In the genomic region with DNA sequence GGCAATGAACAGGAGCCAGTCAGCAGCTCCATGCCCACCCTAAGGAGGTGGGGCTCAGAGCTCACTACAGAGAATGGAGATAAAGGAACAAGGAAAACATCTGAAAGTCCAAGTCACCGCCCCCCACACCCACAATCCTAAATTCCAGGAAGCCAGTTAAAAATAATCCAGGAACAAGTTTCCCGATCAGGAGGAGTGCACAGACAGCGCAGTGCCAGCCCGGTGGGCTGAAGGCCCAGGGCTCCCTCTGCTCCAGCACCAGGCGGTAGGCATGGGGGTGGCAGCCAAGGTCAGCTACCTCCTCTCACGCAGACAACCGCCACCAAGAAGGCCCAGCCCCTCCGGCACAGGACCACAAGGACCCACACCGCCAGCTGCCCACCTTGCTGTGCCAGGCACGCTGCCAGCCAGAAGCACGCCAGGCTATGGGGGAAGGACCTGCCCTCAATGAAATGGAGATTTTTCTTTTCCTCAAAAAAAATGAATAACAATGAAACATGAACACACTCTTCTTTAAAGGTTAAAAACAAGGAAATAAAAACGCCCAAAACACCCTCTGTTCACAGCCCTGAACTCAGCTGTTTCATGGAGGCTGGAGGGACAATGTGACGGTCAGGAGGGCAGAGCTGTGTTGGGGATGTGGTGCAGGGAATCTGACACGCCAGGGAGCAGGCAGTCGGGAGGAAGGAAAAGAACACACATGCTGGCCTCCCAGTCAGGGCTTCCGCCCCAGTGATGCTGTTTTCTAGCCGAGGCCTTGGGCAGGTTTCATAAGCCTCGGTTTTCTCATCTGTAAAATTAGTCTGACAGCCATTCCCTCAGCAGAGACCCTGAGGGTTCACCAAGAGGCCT, we compare ENCODE assay signal across 7 cellular contexts. TPM values are rescaled to one million over a fixed set of nuclear protein-coding genes. Genes with fewer than 3 reads are reported as not detected.
A peak's percentile ranks its signal among the peaks of the same experiment; 100 is the strongest.
DNase-seq lines count a peak whose midpoint lies in the region; ATAC-seq, FAIRE-seq and TF ChIP-seq lines count a peak whose summit lies in the region.

No MANE protein-coding gene starts in this region.

- H3K27me3 ChIP-seq in astrocyte (ENCODE audit: insufficient read depth, low read length), result no peaks in the 10 kb centered on the region

- H2AFZ ChIP-seq in astrocyte (ENCODE audit: low read depth, low read length), result no peak overlapping the region

- peaks cover 99% of the 10 kb centered on the region for H3K79me2 ChIP-seq in astrocyte (ENCODE audit: insufficient read depth, low read length)

- DNase-seq in astrocyte (ENCODE audit: low read depth) (peak; percentile 29), kidney (peak; percentile 89), NCI-H345 (lab: John Stamatoyannopoulos, UW) (no peak), HTR-8/SVneo (ENCODE audit: insufficient read length, low spot score) (no peak)
- no peak for DNase-seq in stimulated activated naive CD8-positive, alpha-beta T cell treated with anti-CD3 and anti-CD28 coated beads, Interleukin-15, amount 100 ng/mL, for 72 hours

- peak overlapping the region; percentile 25 for H3K9ac ChIP-seq in astrocyte (ENCODE audit: low read length)
- H3K9ac ChIP-seq in kidney (ENCODE audit: low read length in 2 of 2), result peak overlapping the region; percentile 1 to 5

- no peak overlapping the region for H3K4me3 ChIP-seq in astrocyte (ENCODE audit: insufficient read depth, low read depth, low read length)
- peak overlapping the region; percentile 14 to 35 for H3K4me3 ChIP-seq in kidney (ENCODE audit: low read length in 2 of 2)

- H3K27ac Mint-ChIP-seq in IgD-negative memory B cell (peak overlapping the region; percentile 83 to 95 (median 94)), astrocyte (ENCODE audit: unreplicated experiment) (no peak overlapping the region)
- peak overlapping the region; percentile 57 to 91 for H3K27ac Mint-ChIP-seq in stimulated activated naive CD8-positive, alpha-beta T cell treated with anti-CD3 and anti-CD28 coated beads, Interleukin-15, amount 100 ng/mL, for 72 hours

- H3K4me3 Mint-ChIP-seq in IgD-negative memory B cell, result peak overlapping the region; percentile 46 to 90 (median 73)
- H3K4me3 Mint-ChIP-seq in astrocyte (ENCODE audit: unreplicated experiment), result no peak overlapping the region
- peak overlapping the region; percentile 24 to 80 for H3K4me3 Mint-ChIP-seq in stimulated activated naive CD8-positive, alpha-beta T cell treated with anti-CD3 and anti-CD28 coated beads, Interleukin-15, amount 100 ng/mL, for 72 hours

- H3K27ac ChIP-seq in astrocyte (ENCODE audit: low read depth, low read length) (no peak overlapping the region), kidney (ENCODE audit: low read depth in 2 of 2, low read length in 2 of 2) (peak overlapping the region; percentile 88 to 94)

- intact Hi-C loops in kidney (cut with DNase I), result no loop called here

- H3K9me3 ChIP-seq in astrocyte (ENCODE audit: insufficient read depth, low read depth, low read length) (no peaks in the 10 kb centered on the region), kidney (ENCODE audit: control insufficient read depth in 1 of 2, low read length in 2 of 2) (no peaks in the 10 kb centered on the region)

- no peaks in the 10 kb centered on the region for H3K9me3 Mint-ChIP-seq in IgD-negative memory B cell
- H3K9me3 Mint-ChIP-seq in astrocyte (ENCODE audit: unreplicated experiment), result peaks cover 3% of the 10 kb centered on the region
- H3K9me3 Mint-ChIP-seq in stimulated activated naive CD8-positive, alpha-beta T cell treated with anti-CD3 and anti-CD28 coated beads, Interleukin-15, amount 100 ng/mL, for 72 hours, result peaks cover 0 to 4% of the 10 kb centered on the region in 2 donors

- H3K4me1 ChIP-seq in astrocyte (ENCODE audit: insufficient read depth, low read length) (peaks cover 15% of the 10 kb centered on the region), kidney (ENCODE audit: control insufficient read depth in 1 of 2, insufficient read depth in 1 of 2, low read depth in 1 of 2, low read length in 2 of 2) (peaks cover 42 to 48% of the 10 kb centered on the region in 2 donors)

- H3K36me3 Mint-ChIP-seq in IgD-negative memory B cell, result no peaks in the 10 kb centered on the region
- H3K36me3 Mint-ChIP-seq in astrocyte (ENCODE audit: low read depth, unreplicated experiment), result peaks cover 12% of the 10 kb centered on the region

- H3K27me3 Mint-ChIP-seq in IgD-negative memory B cell, result peaks cover 1% of the 10 kb centered on the region
- H3K27me3 Mint-ChIP-seq in astrocyte (ENCODE audit: low read depth, unreplicated experiment), result no peaks in the 10 kb centered on the region
- no peaks in the 10 kb centered on the region for H3K27me3 Mint-ChIP-seq in stimulated activated naive CD8-positive, alpha-beta T cell treated with anti-CD3 and anti-CD28 coated beads, Interleukin-15, amount 100 ng/mL, for 72 hours

- TF ChIP-seq CTCF in astrocyte (IDR thresholded peaks at IDR 0.05; ENCODE audit: insufficient read depth, low read depth, low read length), result no peak
- TF ChIP-seq CTCF in kidney (IDR thresholded peaks at IDR 0.05; ENCODE audit: borderline replicate concordance, extremely low read depth, insufficient read depth), result no peak

- no peak for ATAC-seq in stimulated activated naive CD8-positive, alpha-beta T cell treated with anti-CD3 and anti-CD28 coated beads, Interleukin-15, amount 100 ng/mL, for 72 hours
- ATAC-seq in HG02938 (IDR thresholded peaks at IDR 0.05; ENCODE audit: unreplicated experiment), result no peak

- no peaks in the 10 kb centered on the region for H3K36me3 ChIP-seq in astrocyte (ENCODE audit: insufficient read depth, low read length)
- H3K36me3 ChIP-seq in kidney (ENCODE audit: control insufficient read depth in 1 of 2, insufficient read depth in 2 of 2, low read length in 2 of 2), result no peaks in the 10 kb centered on the region

- H3K4me2 ChIP-seq in astrocyte (ENCODE audit: low read length), result peak overlapping the region; percentile 62

- H4K20me1 ChIP-seq in astrocyte (ENCODE audit: insufficient read depth, low read length), result peaks cover 94% of the 10 kb centered on the region

- peaks cover 71 to 81% (median 76%) of the 10 kb centered on the region in 3 donors for H3K4me1 Mint-ChIP-seq in IgD-negative memory B cell
- H3K4me1 Mint-ChIP-seq in astrocyte (ENCODE audit: low read depth, unreplicated experiment), result peaks cover 34% of the 10 kb centered on the region
- peaks cover 98% of the 10 kb centered on the region for H3K4me1 Mint-ChIP-seq in stimulated activated naive CD8-positive, alpha-beta T cell treated with anti-CD3 and anti-CD28 coated beads, Interleukin-15, amount 100 ng/mL, for 72 hours

- FAIRE-seq in astrocyte (lab: Jason Lieb, UNC) (peak; percentile 52), kidney (lab: Jason Lieb, UNC) (no peak), HTR-8/SVneo (lab: Jason Lieb, UNC) (no peak)

RNA-seq across cellular contexts. Expression of a gene that starts 11.0 kb away (rescaled TPM):
- polyA plus RNA-seq in IgD-negative memory B cell (22.9 TPM), kidney (ENCODE audit: insufficient read depth, low read depth, low replicate concordance) (56.7 TPM)
- total RNA-seq in astrocyte (86.2 and 96.1 TPM in 2 replicates), kidney (122 TPM)

Comparison
In these comparisons a context has a peak if more than half of its experiments do, and no peak if none do; other contexts are left out.
1. DNase-seq: peak in astrocyte (single experiment) and kidney (single experiment); none in stimulated activated naive CD8-positive, alpha-beta T cell treated with anti-CD3 and anti-CD28 coated beads, Interleukin-15, amount 100 ng/mL, for 72 hours (0 of 2), NCI-H345 (single experiment) and HTR-8/SVneo (single experiment).